18 cellular contexts compared by ENCODE assay signal in genomic region chr7:71470948-71471347, GRCh38.
"Had no signal": no experiment of that assay in that cellular context is flagged by ENCODE, and none has a peak within 500 bp of the region (broad histone marks: within the 10 kb centered on the region; RNA-seq: fewer than 3 reads in every experiment).

No MANE protein-coding gene starts in this region.

- H3K4me3 Mint-ChIP-seq: naive thymus-derived CD8-positive, alpha-beta T cell had no signal

- DNase-seq: dorsolateral prefrontal cortex; effector memory CD4-positive, alpha-beta T cell; gastrocnemius medialis; heart right ventricle; kidney glomerular epithelial cell; mucosa of descending colon; naive thymus-derived CD8-positive, alpha-beta T cell; posterior cingulate gyrus; small intestine; stimulated activated CD4-positive, alpha-beta T cell treated with anti-CD3 and anti-CD28 coated beads, Interleukin-12 subunit alpha, Interleukin-12 subunit beta, amount 100 ng/mL, for 4 hours; stimulated activated CD4-positive, alpha-beta T cell treated with anti-CD3 and anti-CD28 coated beads, Interleukin-2, amount 100 ng/mL, for 48 hours; stimulated activated naive CD4-positive, alpha-beta T cell treated with Interleukin-2 at 50 U/mL for 16 hours; tibial artery; upper lobe of left lung; uterus had no signal

- H3K27me3 ChIP-seq: esophagus muscularis mucosa, gastrocnemius medialis, heart right ventricle, tibial artery, upper lobe of left lung, uterus had no signal

- H3K27ac Mint-ChIP-seq: naive thymus-derived CD8-positive, alpha-beta T cell had no signal

- H3K27me3 Mint-ChIP-seq: naive thymus-derived CD8-positive, alpha-beta T cell had no signal

- H3K4me1 Mint-ChIP-seq: naive thymus-derived CD8-positive, alpha-beta T cell had no signal

- H3K4me1 ChIP-seq: esophagus muscularis mucosa, gastrocnemius medialis, heart right ventricle, upper lobe of left lung, uterus had no signal

- H3K9me3 ChIP-seq: gastrocnemius medialis, uterus had no signal

- H3K4me3 ChIP-seq: coronary artery, dorsolateral prefrontal cortex, esophagus muscularis mucosa, gastrocnemius medialis, heart right ventricle, mucosa of descending colon, tibial artery, upper lobe of left lung, uterus had no signal

- H3K27ac ChIP-seq: coronary artery, dorsolateral prefrontal cortex, epithelial cell of prostate, esophagus muscularis mucosa, gastrocnemius medialis, heart right ventricle, tibial artery, upper lobe of left lung, uterus had no signal

- H3K36me3 ChIP-seq: esophagus muscularis mucosa, gastrocnemius medialis, heart right ventricle, upper lobe of left lung, uterus had no signal
